Comparison of ENCODE assay signal across 29 cellular contexts in genomic region chr15:34282384-34282783, GRCh38.
"Had no signal": no experiment of that assay in that cellular context is flagged by ENCODE, and none has a peak within 500 bp of the region (broad histone marks: within the 10 kb centered on the region; RNA-seq: fewer than 3 reads in every experiment).

No MANE protein-coding gene starts in this region.

- H3K4me1 ChIP-seq: parathyroid adenoma, psoas muscle, suprapubic skin, testis, tibial artery, transverse colon, upper lobe of right lung, uterus had no signal

- H3K4me2 ChIP-seq: smooth muscle cell had no signal

- H3K36me3 ChIP-seq: ovary, spleen, suprapubic skin, tibial artery, transverse colon, upper lobe of right lung, uterus had no signal

- DNase-seq: naive thymus-derived CD8-positive, alpha-beta T cell; nephron progenitor cell; occipital lobe; ovary; posterior cingulate gyrus; psoas muscle; right cardiac atrium; spleen; stimulated activated CD4-positive, alpha-beta T cell treated with anti-CD3 and anti-CD28 coated beads, Interleukin-12 subunit alpha, Interleukin-12 subunit beta, amount 100 ng/mL, for 4 hours; stimulated activated CD4-positive, alpha-beta T cell treated with anti-CD3 and anti-CD28 coated beads, Interleukin-1b, Interleukin-23, amount 100 ng/mL, for 48 hours; stimulated activated CD4-positive, alpha-beta T cell treated with anti-CD3 and anti-CD28 coated beads, Interleukin-4, amount 100 ng/mL, for 1 hour; stimulated activated CD4-positive, alpha-beta T cell treated with anti-CD3 and anti-CD28 coated beads, Interleukin-4, amount 100 ng/mL, for 4 hours; stimulated activated CD8-positive, alpha-beta memory T cell treated with anti-CD3 and anti-CD28 coated beads, Interleukin-4, amount 100 ng/mL, for 48 hours; stimulated activated naive CD4-positive, alpha-beta T cell; stimulated activated naive CD8-positive, alpha-beta T cell treated with anti-CD3 and anti-CD28 coated beads, Interleukin-15, amount 100 ng/mL, for 72 hours; stimulated activated naive CD8-positive, alpha-beta T cell treated with anti-CD3 and anti-CD28 coated beads, Interleukin-15, Interleukin-2, amounts not matched to agents 100 U/mL and 50 U/mL, for 24 hours; substantia nigra; testis; tibial artery; transverse colon; upper lobe of right lung; uterus had no signal

- H3K27me3 ChIP-seq: ovary, spleen, suprapubic skin, testis, tibial artery, transverse colon, upper lobe of right lung, uterus had no signal

- H2AFZ ChIP-seq: parathyroid adenoma had no signal

- H3K9ac ChIP-seq: parathyroid adenoma had no signal

- H3K27ac ChIP-seq: ovary, parathyroid adenoma, psoas muscle, skin epidermis, spleen, suprapubic skin, testis, tibial artery, transverse colon, upper lobe of right lung, uterus had no signal

- H3K4me3 ChIP-seq: ovary, psoas muscle, skin epidermis, smooth muscle cell, spleen, suprapubic skin, testis, tibial artery, transverse colon, upper lobe of right lung, uterus had no signal

- H3K9me3 ChIP-seq: ovary, psoas muscle, suprapubic skin, testis, tibial artery, transverse colon, upper lobe of right lung, uterus had no signal

- H3K79me2 ChIP-seq: parathyroid adenoma had no signal

- ATAC-seq: naive thymus-derived CD8-positive, alpha-beta T cell; natural killer cell treated with Interleukin-12 subunit alpha and Interleukin-12 subunit beta and Interleukin-15 and Interleukin-18, amount 100 ng/mL, for 72 hours; psoas muscle; right cardiac atrium; sciatic nerve; stimulated activated memory B cell treated with anti-CD40 and anti-IgM and Interleukin-4, amounts not matched to agents 10 μg/mL and 1 μg/mL and 100 μg/mL, for 72 hours; stimulated activated naive CD8-positive, alpha-beta T cell treated with anti-CD3 and anti-CD28 coated beads, Interleukin-15, amount 100 ng/mL, for 72 hours; stimulated activated naive CD8-positive, alpha-beta T cell treated with anti-CD3 and anti-CD28 coated beads, Interleukin-15, Interleukin-2, amounts not matched to agents 100 U/mL and 50 U/mL, for 24 hours; upper lobe of right lung had no signal
